ENCODE assay signal across 1 cellular context in the genomic region with DNA sequence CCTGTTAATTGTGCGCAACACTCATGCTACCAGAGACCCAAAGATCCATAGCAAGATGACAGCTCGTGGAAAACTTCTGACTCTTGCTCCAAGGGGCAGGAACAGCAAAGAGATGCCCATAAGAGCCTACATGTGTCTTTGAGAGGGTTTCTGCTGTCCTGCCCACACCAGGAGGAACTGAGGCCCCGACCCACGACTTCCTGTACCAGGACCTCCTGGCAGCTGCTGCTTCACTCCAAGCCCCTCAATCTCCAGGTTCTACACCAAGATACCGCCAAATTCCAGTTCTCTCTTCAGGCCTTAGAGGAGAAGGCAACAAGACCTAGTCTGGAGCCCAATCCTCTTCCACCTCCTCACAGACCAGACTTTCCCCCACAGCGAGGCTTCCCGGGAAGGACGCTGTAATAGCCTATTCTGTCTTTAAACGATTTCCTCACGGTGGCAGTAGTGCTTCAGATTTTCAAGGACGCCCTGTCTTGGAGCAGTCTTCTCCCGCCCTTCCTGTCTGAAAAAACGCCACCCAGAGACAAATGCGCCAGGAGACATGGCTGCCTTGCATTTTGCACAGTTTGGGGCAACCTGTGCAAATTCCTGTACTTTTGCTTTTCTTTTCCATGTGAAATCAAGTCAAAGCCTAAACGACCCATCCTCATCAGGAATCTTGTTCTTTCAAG.
TF ChIP-seq lines count a peak whose summit lies in the region.

No MANE protein-coding gene starts in this region.

TF ChIP-seq in GM23338, 12 proteins besides CTCF, POLR2A, EP300 and RAD21 (continued from another document):
- TF ChIP-seq ZNF462 (CRISPR knock-in tag; IDR thresholded peaks at IDR 0.05) (no peak), STAT1 (IDR thresholded peaks at IDR 0.05; ENCODE audit: unreplicated experiment) (no peak), POLR2AphosphoS5 (IDR thresholded peaks at IDR 0.05; ENCODE audit: low read depth) (no peak), NANOG (IDR thresholded peaks at IDR 0.05; ENCODE audit: borderline replicate concordance) (no peak), ETS1 (IDR thresholded peaks at IDR 0.05) (no peak), ZNF114 (CRISPR knock-in tag; IDR thresholded peaks at IDR 0.05) (no peak), CREB1 (CRISPR knock-in tag; IDR thresholded peaks at IDR 0.05; ENCODE audit: low read depth) (no peak), EZH2phosphoT487 (IDR thresholded peaks at IDR 0.05; ENCODE audit: unreplicated experiment) (no peak), EZH2 (IDR thresholded peaks at IDR 0.05; ENCODE audit: low read depth, unreplicated experiment) (no peak)
